ENCODE assay signal across 10 cellular contexts in genomic region chr17:15409721-15410247, GRCh38. TPM values are rescaled to one million over a fixed set of nuclear protein-coding genes. Genes with fewer than 3 reads are reported as not detected.
DNase-seq lines count a peak whose midpoint lies in the region; TF ChIP-seq lines count a peak whose summit lies in the region.
"Had no signal": no experiment of that assay in that cellular context is flagged by ENCODE, and none has a peak within 500 bp of the region (broad histone marks: within the 10 kb centered on the region; RNA-seq: fewer than 3 reads in every experiment).

No MANE protein-coding gene starts in this region.

- no peak overlapping the region for H2BK15ac ChIP-seq in neuronal stem cell (ENCODE audit: low read length)

- no peaks in the 10 kb centered on the region for H3K27me3 ChIP-seq in GM23248 (replicated peaks; ENCODE audit: insufficient read depth)
- no peaks in the 10 kb centered on the region for H3K27me3 ChIP-seq in mammary epithelial cell (ENCODE audit: insufficient read depth, low read length)
- no peaks in the 10 kb centered on the region for H3K27me3 ChIP-seq in kidney epithelial cell (ENCODE audit: control insufficient read depth, insufficient read depth, low read length)
- no peaks in the 10 kb centered on the region for H3K27me3 ChIP-seq in neuronal stem cell (ENCODE audit: control insufficient read depth in 3 of 3, insufficient read depth in 3 of 3, low read depth in 1 of 3, low read length in 3 of 3)

- TF ChIP-seq CTCF in mammary epithelial cell (conservative IDR thresholded peaks at IDR 0.05 in 1 of 2, IDR thresholded peaks at IDR 0.05 in 1 of 2; ENCODE audit: extremely low read depth in 1 of 2, insufficient read depth in 1 of 2, low read depth in 1 of 2, low read length in 2 of 2) (no peak), kidney epithelial cell (IDR thresholded peaks at IDR 0.05; ENCODE audit: insufficient read depth, low read length, poor library complexity, severe bottlenecking) (no peak), GM10266 (IDR thresholded peaks at IDR 0.05; ENCODE audit: control insufficient read depth, insufficient read depth, low read depth, missing control alignments) (no peak)

- H3K9me3 ChIP-seq in GM23248 (ENCODE audit: low read depth) (no peaks in the 10 kb centered on the region), mammary epithelial cell (replicated peaks; ENCODE audit: insufficient read depth, low read length) (no peaks in the 10 kb centered on the region), neuronal stem cell (replicated peaks in 1 of 2; ENCODE audit: control insufficient read depth in 2 of 2, insufficient read depth in 1 of 2, low read depth in 1 of 2, low read length in 2 of 2) (no peaks in the 10 kb centered on the region)

- no peak overlapping the region for H2BK12ac ChIP-seq in neuronal stem cell (ENCODE audit: low read length)

- DNase-seq in GM23248 (peak; percentile 98), mammary epithelial cell (peak; percentile 95), kidney epithelial cell (ENCODE audit: low read depth) (peak; percentile 69), smooth muscle cell of the brain vasculature (ENCODE audit: low read depth, low spot score) (peak; percentile 32), GM10266 (ENCODE audit: extremely low spot score) (no peak), neuronal stem cell (ENCODE audit: low spot score) (no peak), NCI-H345 treated with DMSO at 0.1 percent for 48 hours (lab: John Stamatoyannopoulos, UW; ENCODE audit: unreplicated experiment) (no peak)
- no peak for DNase-seq in activated naive CD4-positive, alpha-beta T cell treated with Interleukin-2 at 50 U/mL for 16 hours
- DNase-seq: erythroblast had no signal

- no TSS peak for BruUV-seq in mammary epithelial cell (replicated peaks; lab: Mats Ljungman, UMichigan)

- H3K23ac ChIP-seq in neuronal stem cell (ENCODE audit: low read depth, low read length, poor library complexity) = no peak overlapping the region

- H4K91ac ChIP-seq in neuronal stem cell (ENCODE audit: low read depth, low read length, poor library complexity) = no peak overlapping the region

- no peaks in the 10 kb centered on the region for H3K9me2 ChIP-seq in GM23248 (ENCODE audit: insufficient read depth)

- H2BK5ac ChIP-seq in neuronal stem cell (ENCODE audit: low read length) = no peak overlapping the region

- H3F3A ChIP-seq in GM23248 (ENCODE audit: insufficient read depth) = peaks cover 20% of the 10 kb centered on the region; the same call in 1 of the 2 replicates

- H4K8ac ChIP-seq in neuronal stem cell (ENCODE audit: low read depth, low read length) = no peak overlapping the region

- H3K36me3 ChIP-seq in GM23248 (ENCODE audit: low read depth) = no peaks in the 10 kb centered on the region
- H3K36me3 ChIP-seq in mammary epithelial cell (ENCODE audit: insufficient read depth, low read length) = no peaks in the 10 kb centered on the region
- no peaks in the 10 kb centered on the region for H3K36me3 ChIP-seq in kidney epithelial cell (ENCODE audit: control insufficient read depth, insufficient read depth, low read length)
- H3K36me3 ChIP-seq in neuronal stem cell (replicated peaks in 1 of 2; ENCODE audit: control insufficient read depth in 2 of 2, insufficient read depth in 2 of 2, low read length in 2 of 2) = no peaks in the 10 kb centered on the region

- in situ Hi-C loops in GM23248 (cut with MboI) (loop anchor here (10.0 kb wide), 1 partner anchor 145 kb away; the partner anchor contains the start of gene PMP22), mammary epithelial cell (cut with MboI; ENCODE audit: low sequenced_read_pairs in 2 of 2) (loop anchor here (5.0 to 25.0 kb wide), 2 partner anchors 147 kb away; partner anchors contain the start of gene PMP22 (in 1 of the 2))

- dilution Hi-C loops in mammary epithelial cell (cut with HindIII; ENCODE audit: low sequenced_read_pairs) = no loop called here

- peak overlapping the region; percentile 96 for H3K27ac ChIP-seq in GM23248
- H3K27ac ChIP-seq in mammary epithelial cell (ENCODE audit: insufficient read depth, low read depth, low read length) = peak overlapping the region; percentile 66
- no peak overlapping the region for H3K27ac ChIP-seq in neuronal stem cell (replicated peaks; ENCODE audit: low read length)

- H2AFZ ChIP-seq in GM23248 (peak overlapping the region; percentile 74), mammary epithelial cell (ENCODE audit: low read depth, low read length) (peak overlapping the region; percentile 71), neuronal stem cell (ENCODE audit: low read length) (no peak overlapping the region)

- H3K18ac ChIP-seq in neuronal stem cell (ENCODE audit: low read length) = no peak overlapping the region

- no peak overlapping the region for H2BK120ac ChIP-seq in neuronal stem cell (ENCODE audit: low read depth, low read length)

- CTCF ChIA-PET in mammary epithelial cell (lab: Charles Lee; ENCODE audit: low non-redundant PET) = interaction anchor here (0.9 kb wide), 1 partner anchor 254 kb away, joined by 4 read pairs; no protein-coding TSS in a partner anchor

- 1 to 3% methylated on average over 14 of the region's 14 CpGs for WGBS in GM23248 (ENCODE audit: low coverage in 1 of 2, low lambda C conversion rate in 2 of 2, missing lambda C conversion rate in 2 of 2), 2 experiments
- WGBS in mammary epithelial cell (ENCODE audit: low coverage, missing lambda C conversion rate) = under 1% methylated on average over 14 of the region's 14 CpGs
- WGBS in neuronal stem cell (ENCODE audit: extremely low coverage in 2 of 2, insufficient read length in 2 of 2, insufficient replicate concordance in 1 of 2), 2 donors = no CpG with 5 or more reads among the region's 14 CpGs

- intact Hi-C loops in mammary epithelial cell (cut with micrococcal nuclease) = loop anchor here (1.0 to 2.0 kb wide), 2 partner anchors 93 to 149 kb away; no protein-coding TSS in a partner anchor

- H4K20me1 ChIP-seq in GM23248 (ENCODE audit: insufficient read depth) = no peaks in the 10 kb centered on the region
- no peaks in the 10 kb centered on the region for H4K20me1 ChIP-seq in mammary epithelial cell (ENCODE audit: insufficient read depth, low read length)

- no peaks in the 10 kb centered on the region for H3K79me2 ChIP-seq in GM23248 (ENCODE audit: insufficient read depth)
- H3K79me2 ChIP-seq in mammary epithelial cell (ENCODE audit: insufficient read depth, low read length) = no peaks in the 10 kb centered on the region

- peaks cover 27% of the 10 kb centered on the region for H3K4me1 ChIP-seq in GM23248 (ENCODE audit: insufficient read depth)
- peaks cover 28% of the 10 kb centered on the region for H3K4me1 ChIP-seq in mammary epithelial cell (ENCODE audit: insufficient read depth, low read length)
- peaks cover 2 to 5% of the 10 kb centered on the region in 2 donors for H3K4me1 ChIP-seq in neuronal stem cell (ENCODE audit: control insufficient read depth in 2 of 2, insufficient read depth in 1 of 2, low read depth in 1 of 2, low read length in 2 of 2)

- H3K14ac ChIP-seq in neuronal stem cell (ENCODE audit: low read length) = no peak overlapping the region

- H3K4me3 ChIP-seq in GM23248 = peak overlapping the region; percentile 67
- H3K4me3 ChIP-seq in mammary epithelial cell (replicated peaks in 1 of 3; ENCODE audit: insufficient read depth in 1 of 3, low read depth in 2 of 3, low read length in 3 of 3) = peak overlapping the region in 1 of 3 experiments; percentile 3
- no peak overlapping the region for H3K4me3 ChIP-seq in kidney epithelial cell (ENCODE audit: low read depth, low read length)
- H3K4me3 ChIP-seq in neuronal stem cell (ENCODE audit: low read length in 2 of 2) = no peak overlapping the region
- H3K4me3 ChIP-seq: K562 had no signal

- peak overlapping the region; percentile 81 for H3K4me2 ChIP-seq in GM23248 (ENCODE audit: unreplicated experiment)
- peak overlapping the region; percentile 70 for H3K4me2 ChIP-seq in mammary epithelial cell (ENCODE audit: insufficient read depth, low read depth, low read length)
- no peak overlapping the region for H3K4me2 ChIP-seq in neuronal stem cell (ENCODE audit: insufficient read depth, low read length, poor library complexity, severe bottlenecking)

- no peak overlapping the region for H3K4ac ChIP-seq in neuronal stem cell (ENCODE audit: low read length)

- H3K79me1 ChIP-seq in neuronal stem cell (ENCODE audit: low read depth, low read length) = no peaks in the 10 kb centered on the region

- H3K9ac ChIP-seq in GM23248 (peak overlapping the region; percentile 77), mammary epithelial cell (ENCODE audit: insufficient read depth, low read length) (no peak overlapping the region), neuronal stem cell (ENCODE audit: low read depth, low read length, poor library complexity) (no peak overlapping the region)

- H2AK5ac ChIP-seq in neuronal stem cell (ENCODE audit: low read depth, low read length) = no peak overlapping the region

RNA-seq across cellular contexts. Expression of gene CDRT4, which starts 57.6 kb away (rescaled TPM):
- total RNA-seq in GM23248 (2014; rRNA removed; shearing (Covaris generic)) = 3.8 and 23.3 TPM in 2 replicates
- 3.0 and 4.1 TPM in 2 replicates for polyA plus RNA-seq in GM23248 (2016; fragmentation: Nextera tagmentation; extraction: Ambion mirVana)
- 1 to 10 TPM; 2.3 to 8.0 TPM for total RNA-seq in mammary epithelial cell
- polyA plus RNA-seq in mammary epithelial cell = 0.45 TPM
- 0.83 TPM for polyA minus RNA-seq in mammary epithelial cell
- 2.2 and 3.6 TPM in 2 replicates for total RNA-seq in kidney epithelial cell
- 10.4 TPM for polyA plus RNA-seq in neuronal stem cell (2013, experiment 1 of 2)
- 12.6 TPM for polyA plus RNA-seq in neuronal stem cell (2013, experiment 2 of 2)

Comparison
In these comparisons a context has a peak if more than half of its experiments do, and no peak if none do; other contexts are left out.
1. DNase-seq: peak in GM23248 (single experiment), mammary epithelial cell (single experiment), kidney epithelial cell (single experiment) and smooth muscle cell of the brain vasculature (single experiment); none in GM10266 (single experiment), neuronal stem cell (single experiment), NCI-H345 treated with DMSO at 0.1 percent for 48 hours (single experiment) and activated naive CD4-positive, alpha-beta T cell treated with Interleukin-2 at 50 U/mL for 16 hours (single experiment).